ENCODE assay signal across 27 cellular contexts in genomic region chr5:95005811-95006210, GRCh38.
"Had no signal": no experiment of that assay in that cellular context is flagged by ENCODE, and none has a peak within 500 bp of the region (broad histone marks: within the 10 kb centered on the region; RNA-seq: fewer than 3 reads in every experiment).

No MANE protein-coding gene starts in this region.

- ATAC-seq: activated naive CD4-positive, alpha-beta T cell treated with anti-CD3 and anti-CD28 coated beads, Interleukin-2, amount 50 U/mL, for 72 hours; activated naive CD8-positive, alpha-beta T cell treated with anti-CD3 and anti-CD28 coated beads, Interleukin-2, amount 50 U/mL, for 24 hours; activated T-cell treated with anti-CD3 and anti-CD28 coated beads, Interleukin-2, amount 50 U/mL, for 4 hours; activated T-cell treated with anti-CD3 and anti-CD28 coated beads, Interleukin-2, amount 50 U/mL, for 72 hours; activated T-helper 17 cell treated with anti-CD3 and anti-CD28 coated beads, Interleukin-2, amount 50 U/mL, for 72 hours; body of pancreas had no signal

- DNase-seq: activated effector memory CD4-positive, alpha-beta T cell treated with anti-CD3 and anti-CD28 coated beads, Interleukin-2, amount 50 U/mL, for 16 hours; activated effector memory CD4-positive, alpha-beta T cell treated with Interleukin-2 at 50 U/mL for 16 hours; activated gamma-delta T cell; activated gamma-delta T cell treated with Interleukin-2 at 50 U/mL for 16 hours; activated naive CD4-positive, alpha-beta T cell; activated naive CD4-positive, alpha-beta T cell treated with anti-CD3 and anti-CD28 coated beads for 36 hours; activated naive CD4-positive, alpha-beta T cell treated with anti-CD3 and anti-CD28 coated beads, Interleukin-2, amount 10 ng/mL, durations not matched to agents 7 days and 5 days; activated naive CD4-positive, alpha-beta T cell treated with anti-CD3 and anti-CD28 coated beads, Interleukin-2, amount 50 U/mL, for 16 hours; activated naive CD4-positive, alpha-beta T cell treated with Interleukin-2 at 50 U/mL for 16 hours; activated naive CD8-positive, alpha-beta T cell treated with anti-CD3 and anti-CD28 coated beads for 36 hours; activated naive CD8-positive, alpha-beta T cell treated with anti-CD3 and anti-CD28 coated beads, Interleukin-2, amount 10 ng/mL, durations not matched to agents 7 days and 5 days; activated naive CD8-positive, alpha-beta T cell treated with anti-CD3 and anti-CD28 coated beads, Interleukin-2, amount 50 U/mL, for 24 hours; activated T-cell treated with anti-CD3 and anti-CD28 coated beads, Interleukin-2, amount 50 U/mL, for 1 hour; activated T-cell treated with anti-CD3 and anti-CD28 coated beads, Interleukin-2, amount 50 U/mL, for 24 hours; activated T-cell treated with anti-CD3 and anti-CD28 coated beads, Interleukin-2, amount 50 U/mL, for 4 hours; activated T-cell treated with anti-CD3 and anti-CD28 coated beads, Interleukin-2, amount 50 U/mL, for 48 hours; activated T-cell treated with anti-CD3 and anti-CD28 coated beads, Interleukin-2, amount 50 U/mL, for 72 hours; adrenal gland; amniotic stem cell; amygdala; aorta; body of pancreas; brain microvascular endothelial cell; central memory CD4-positive, alpha-beta T cell; cerebellar nuclear complex had no signal
